In genomic region chr3:45595364-45596154, GRCh38 we compare ENCODE assay signal across 8 cellular contexts. TPM values are rescaled to one million over a fixed set of nuclear protein-coding genes. Genes with fewer than 3 reads are reported as not detected.
DNase-seq lines count a peak whose midpoint lies in the region; ATAC-seq and TF ChIP-seq lines count a peak whose summit lies in the region.

No MANE protein-coding gene starts in this region.

- peaks cover 42% of the 10 kb centered on the region for H3F3A ChIP-seq in MM.1S (ENCODE audit: insufficient read depth, low read length)

- WGBS in esophagus, 2 donors, result 56 to 67% methylated on average over 15 of the region's 15 CpGs
- 53% methylated on average over 15 of the region's 15 CpGs for WGBS in prostate gland

- H3K27me3 ChIP-seq in MM.1S (replicated peaks; ENCODE audit: insufficient read depth, low read length) (no peaks in the 10 kb centered on the region), esophagus (ENCODE audit: control insufficient read depth in 1 of 2, insufficient read depth in 2 of 2, low read length in 2 of 2) (no peaks in the 10 kb centered on the region), prostate gland (replicated peaks; ENCODE audit: insufficient read depth) (no peaks in the 10 kb centered on the region)

- TF ChIP-seq POLR2A in GM18505 (IDR thresholded peaks at IDR 0.05; ENCODE audit: borderline replicate concordance, extremely low read depth, insufficient read depth, insufficient read length) (no peak), prostate gland (IDR thresholded peaks at IDR 0.05) (no peak)

- intact Hi-C loops in prostate gland (cut with DNase I), result loop anchor here (10.0 kb wide), 1 partner anchor 371 kb away; the partner anchor contains the start of gene TMEM158

- peaks cover 27% of the 10 kb centered on the region for H3K4me1 ChIP-seq in MM.1S (ENCODE audit: low read length)
- H3K4me1 ChIP-seq in esophagus (ENCODE audit: control insufficient read depth in 2 of 2, insufficient read depth in 2 of 2, low read length in 1 of 2), result peaks cover 20 to 40% of the 10 kb centered on the region in 2 donors
- H3K4me1 ChIP-seq in prostate gland (replicated peaks), result peaks cover 29% of the 10 kb centered on the region

- H3K9me3 ChIP-seq in MM.1S (replicated peaks; ENCODE audit: insufficient read depth, low read length) (no peaks in the 10 kb centered on the region), esophagus (ENCODE audit: control insufficient read depth in 2 of 2, insufficient read depth in 1 of 2, low read depth in 1 of 2, low read length in 1 of 2) (no peaks in the 10 kb centered on the region), prostate gland (no peaks in the 10 kb centered on the region)

- no peak for TF ChIP-seq CTCF in MM.1S (IDR thresholded peaks at IDR 0.05; ENCODE audit: low read length)
- TF ChIP-seq CTCF in prostate gland (IDR thresholded peaks at IDR 0.05), result no peak

- ATAC-seq in GM18505 (IDR thresholded peaks at IDR 0.05; ENCODE audit: unreplicated experiment) (peak; percentile 1), HG02970 (IDR thresholded peaks at IDR 0.05; ENCODE audit: low FRiP score, unreplicated experiment) (no peak)

- peak overlapping the region; percentile 89 for H3K4me3 ChIP-seq in MM.1S (ENCODE audit: low read length)
- peak overlapping the region; percentile 82 for H3K4me3 ChIP-seq in esophagus (ENCODE audit: low read depth in 1 of 2, low read length in 2 of 2)
- peak overlapping the region; percentile 61 to 73 for H3K4me3 ChIP-seq in prostate gland

- peaks cover 21% of the 10 kb centered on the region for H4K20me1 ChIP-seq in MM.1S (ENCODE audit: insufficient read depth, low read length)

- no peak for DNase-seq in MM.1S
- peak; percentile 36 for DNase-seq in prostate gland (ENCODE audit: low spot score)
- DNase-seq in amygdala (lab: John Stamatoyannopoulos, UW), result no peak
- DNase-seq in DMS114 treated with DMSO at 0.1 percent for 48 hours (lab: John Stamatoyannopoulos, UW; ENCODE audit: unreplicated experiment), result no peak
- no peak for DNase-seq in activated CD8-positive, alpha-beta memory T cell treated with anti-CD3 and anti-CD28 coated beads, Interleukin-2, amount 50 U/mL, for 4 hours

- no peak overlapping the region for H2AFZ ChIP-seq in MM.1S (ENCODE audit: low read length)

- peak overlapping the region; percentile 96 for H3K9ac ChIP-seq in MM.1S (ENCODE audit: low read length)

- peaks cover 72% of the 10 kb centered on the region for H3K79me2 ChIP-seq in MM.1S (ENCODE audit: low read length)

- peak overlapping the region; percentile 92 for H3K27ac ChIP-seq in MM.1S (ENCODE audit: low read length)
- peak overlapping the region in 1 of 2 donors; percentile 92 for H3K27ac ChIP-seq in esophagus (ENCODE audit: low read depth in 2 of 2, low read length in 1 of 2)
- peak overlapping the region; percentile 16 to 83 for H3K27ac ChIP-seq in prostate gland

- no peaks in the 10 kb centered on the region for H3K9me2 ChIP-seq in MM.1S (replicated peaks; ENCODE audit: insufficient read depth, low read length)

- peak overlapping the region; percentile 88 for H3K4me2 ChIP-seq in MM.1S (ENCODE audit: low read depth, low read length)

- no peaks in the 10 kb centered on the region; the same call in 1 of the 2 replicates for H3K36me3 ChIP-seq in MM.1S (replicated peaks; ENCODE audit: insufficient read depth, low read length)
- H3K36me3 ChIP-seq in esophagus (ENCODE audit: control insufficient read depth in 2 of 2, insufficient read depth in 2 of 2, low read length in 1 of 2), result no peaks in the 10 kb centered on the region
- no peaks in the 10 kb centered on the region for H3K36me3 ChIP-seq in prostate gland

RNA-seq across cellular contexts. Expression of gene LIMD1, which starts 1.0 kb away (rescaled TPM):
- polyA plus RNA-seq in esophagus, result 1 to 10 TPM; 3.2 to 6.0 TPM
- 10 to 100 TPM; 34.2 to 40.2 TPM for total RNA-seq in prostate gland
